Comparison of ENCODE assay signal across 10 cellular contexts in genomic region chr11:116513894-116514293, GRCh38.
DNase-seq lines count a peak whose midpoint lies in the region; ATAC-seq and TF ChIP-seq lines count a peak whose summit lies in the region.
"Had no signal": no experiment of that assay in that cellular context is flagged by ENCODE, and none has a peak within 500 bp of the region (broad histone marks: within the 10 kb centered on the region; RNA-seq: fewer than 3 reads in every experiment).

No MANE protein-coding gene starts in this region.

- peaks cover 32 to 51% of the 10 kb centered on the region in 2 donors for H3K27me3 Mint-ChIP-seq in T-cell

- DNase-seq in SK-N-SH (no peak), Karpas-422 (peak; percentile 61), astrocyte of the hippocampus (ENCODE audit: low read depth, low spot score) (peak; percentile 22), osteoblast (ENCODE audit: insufficient read length, low spot score, missing footprints) (no peak), T-cell (no peak)

- H3K9me2 ChIP-seq in SK-N-SH (no peaks in the 10 kb centered on the region), Karpas-422 (replicated peaks; ENCODE audit: insufficient read depth, low read length) (no peaks in the 10 kb centered on the region)

- peaks cover 0 to 38% of the 10 kb centered on the region in 2 experiments; a peak in 1 of 4 replicates for H3K4me1 ChIP-seq in SK-N-SH (ENCODE audit: control insufficient read depth in 1 of 2, insufficient read depth in 2 of 2, low read depth in 1 of 2, low read length in 1 of 2)
- no peaks in the 10 kb centered on the region for H3K4me1 ChIP-seq in Karpas-422 (ENCODE audit: low read length)
- H3K4me1 ChIP-seq in osteoblast (ENCODE audit: insufficient read depth, low read length) = no peaks in the 10 kb centered on the region
- H3K4me1 ChIP-seq: SJSA1 had no signal

- H3K9me3 Mint-ChIP-seq in T-cell = peaks cover 0 to 1% (median 0%) of the 10 kb centered on the region in 3 donors
- H3K9me3 Mint-ChIP-seq: stimulated activated naive CD8-positive, alpha-beta T cell treated with anti-CD3 and anti-CD28 coated beads, Interleukin-15, Interleukin-2, amounts not matched to agents 100 ng/mL and 50 ng/mL, for 24 hours had no signal

- TF ChIP-seq CTCF in SK-N-SH (IDR thresholded peaks at IDR 0.05) (peak; percentile 39), osteoblast (IDR thresholded peaks at IDR 0.05; ENCODE audit: extremely low read depth, low read depth, low read length) (peak; percentile 24)

- no peaks in the 10 kb centered on the region for H4K20me1 ChIP-seq in SK-N-SH (ENCODE audit: insufficient read depth)
- H4K20me1 ChIP-seq in Karpas-422 (ENCODE audit: insufficient read depth, low read depth, low read length) = no peaks in the 10 kb centered on the region
- no peaks in the 10 kb centered on the region for H4K20me1 ChIP-seq in osteoblast (ENCODE audit: insufficient read depth, low read length)

- H3K4me3 ChIP-seq in SK-N-SH (ENCODE audit: low read depth in 2 of 2, low read length in 1 of 2) = no peak overlapping the region
- no peak overlapping the region for H3K4me3 ChIP-seq in Karpas-422 (ENCODE audit: low read length)
- H3K4me3 ChIP-seq in osteoblast (ENCODE audit: insufficient read depth, low read length) = no peak overlapping the region
- H3K4me3 ChIP-seq: SJSA1 had no signal

- no peak overlapping the region for H3K4me3 Mint-ChIP-seq in T-cell
- H3K4me3 Mint-ChIP-seq: stimulated activated naive CD8-positive, alpha-beta T cell treated with anti-CD3 and anti-CD28 coated beads, Interleukin-15, Interleukin-2, amounts not matched to agents 100 ng/mL and 50 ng/mL, for 24 hours had no signal

- H3K79me2 ChIP-seq in SK-N-SH (ENCODE audit: insufficient read depth) = no peaks in the 10 kb centered on the region
- no peaks in the 10 kb centered on the region for H3K79me2 ChIP-seq in Karpas-422 (ENCODE audit: low read length)
- H3K79me2 ChIP-seq in osteoblast (ENCODE audit: insufficient read depth, low read length) = no peaks in the 10 kb centered on the region

- H3K4me1 Mint-ChIP-seq in T-cell = no peaks in the 10 kb centered on the region

- 73% methylated on average over 6 of the region's 8 CpGs for WGBS in SK-N-SH (ENCODE audit: low lambda C conversion rate)

- H3K27me3 ChIP-seq in SK-N-SH (ENCODE audit: insufficient read depth) (no peaks in the 10 kb centered on the region; the same call in 1 of the 2 replicates), Karpas-422 (ENCODE audit: low read length) (no peaks in the 10 kb centered on the region), osteoblast (ENCODE audit: insufficient read depth, low read length) (no peaks in the 10 kb centered on the region)
- H3K27me3 ChIP-seq: SJSA1 had no signal

- no peaks in the 10 kb centered on the region for H3K36me3 Mint-ChIP-seq in T-cell

- no peaks in the 10 kb centered on the region for H3F3A ChIP-seq in SK-N-SH (replicated peaks; ENCODE audit: insufficient read depth)

- ATAC-seq in SK-N-SH treated with all-trans-retinoic acid at 6 μM for 48 hours (no peak), HG02884 (IDR thresholded peaks at IDR 0.05; ENCODE audit: unreplicated experiment) (no peak), GM18520 (IDR thresholded peaks at IDR 0.05; ENCODE audit: unreplicated experiment) (no peak), T-cell (replicated peaks in 1 of 4) (no peak)

- H3K27ac ChIP-seq in SK-N-SH (ENCODE audit: low read depth in 2 of 2, low read length in 1 of 2) (no peak overlapping the region), Karpas-422 (ENCODE audit: low read length) (no peak overlapping the region), osteoblast (ENCODE audit: low read depth, low read length) (no peak overlapping the region)
- H3K27ac ChIP-seq: SJSA1 had no signal

- H2AFZ ChIP-seq in SK-N-SH (ENCODE audit: low read depth) = no peak overlapping the region
- no peak overlapping the region for H2AFZ ChIP-seq in Karpas-422 (ENCODE audit: low read length)
- H2AFZ ChIP-seq in osteoblast (ENCODE audit: low read length) = no peak overlapping the region

- POLR2A ChIA-PET in SK-N-SH (lab: Yijun Ruan, JAX) = no interaction called here
- POLR2A ChIA-PET in T-cell (lab: Charles Lee) = no interaction called here

- TF ChIP-seq RAD21 in SK-N-SH (IDR thresholded peaks at IDR 0.05; ENCODE audit: low read length) = peak; percentile 20; the same call in 1 of the 2 replicates

- H3K9me3 ChIP-seq in SK-N-SH = no peaks in the 10 kb centered on the region
- no peaks in the 10 kb centered on the region for H3K9me3 ChIP-seq in Karpas-422 (ENCODE audit: low read length)
- no peaks in the 10 kb centered on the region for H3K9me3 ChIP-seq in osteoblast (ENCODE audit: low read depth, low read length)
- H3K9me3 ChIP-seq: SJSA1 had no signal

- no peak overlapping the region for H3K27ac Mint-ChIP-seq in T-cell
- H3K27ac Mint-ChIP-seq: stimulated activated naive CD8-positive, alpha-beta T cell treated with anti-CD3 and anti-CD28 coated beads, Interleukin-15, Interleukin-2, amounts not matched to agents 100 ng/mL and 50 ng/mL, for 24 hours had no signal

- H3K36me3 ChIP-seq in SK-N-SH (replicated peaks in 1 of 2; ENCODE audit: control insufficient read depth in 1 of 2, insufficient read depth in 2 of 2, low read length in 1 of 2) = no peaks in the 10 kb centered on the region
- H3K36me3 ChIP-seq in Karpas-422 (ENCODE audit: insufficient read depth, low read length) = no peaks in the 10 kb centered on the region
- H3K36me3 ChIP-seq in osteoblast (ENCODE audit: insufficient read depth, low read length) = no peaks in the 10 kb centered on the region
- H3K36me3 ChIP-seq: SJSA1 had no signal

- TF ChIP-seq EP300 in SK-N-SH (IDR thresholded peaks at IDR 0.05; ENCODE audit: borderline replicate concordance in 1 of 2, low read depth in 1 of 2, low read length in 1 of 2) = no peak

- no peak overlapping the region for H3K4me2 ChIP-seq in SK-N-SH
- no peak overlapping the region for H3K4me2 ChIP-seq in Karpas-422 (ENCODE audit: low read depth, low read length, poor library complexity, severe bottlenecking)
- no peak overlapping the region for H3K4me2 ChIP-seq in osteoblast (ENCODE audit: insufficient read depth, low read length)

- H3K9ac ChIP-seq in SK-N-SH (no peak overlapping the region), Karpas-422 (ENCODE audit: low read length) (no peak overlapping the region)

- CTCF ChIA-PET in SK-N-SH (lab: Yijun Ruan, JAX) = interaction anchor here (0.7 to 1.7 kb wide), 6 partner anchors 9 to 140 kb away, joined by 3 to 5 read pairs (median 4); no protein-coding TSS in a partner anchor
- CTCF ChIA-PET in T-cell (lab: Charles Lee) = no interaction called here

TF ChIP-seq in SK-N-SH, 30 proteins besides CTCF, POLR2A, EP300 and RAD21:
- no peak for TF ChIP-seq CHD2 (IDR thresholded peaks at IDR 0.05; ENCODE audit: low read length, partially characterized antibody)
- peak; percentile 30 for TF ChIP-seq SMC3 (IDR thresholded peaks at IDR 0.05; ENCODE audit: low read depth, low read length)

TF ChIP-seq in SK-N-SH treated with all-trans-retinoic acid at 6 μM for 48 hours, 23 proteins besides CTCF, POLR2A, EP300 and RAD21 (continues in another document):
- TF ChIP-seq ZC3H10 (CRISPR knock-in tag; IDR thresholded peaks at IDR 0.05) (no peak), TCF4 (CRISPR knock-in tag; IDR thresholded peaks at IDR 0.05; ENCODE audit: borderline replicate concordance) (no peak), ZNF565 (CRISPR knock-in tag; conservative IDR thresholded peaks at IDR 0.05; ENCODE audit: low read depth) (no peak), PATZ1 (CRISPR knock-in tag; IDR thresholded peaks at IDR 0.05; ENCODE audit: borderline replicate concordance) (no peak), POU6F1 (CRISPR knock-in tag; IDR thresholded peaks at IDR 0.05; ENCODE audit: borderline replicate concordance, low read depth) (no peak), RARB (CRISPR knock-in tag; IDR thresholded peaks at IDR 0.05) (no peak), CREB5 (CRISPR knock-in tag; IDR thresholded peaks at IDR 0.05; ENCODE audit: low read depth) (no peak), ZFP30 (CRISPR knock-in tag; IDR thresholded peaks at IDR 0.05) (no peak)

Comparison
In these comparisons a context has a peak if more than half of its experiments do, and no peak if none do; other contexts are left out.
1. DNase-seq: peak in Karpas-422 (single experiment) and astrocyte of the hippocampus (single experiment); none in SK-N-SH (single experiment), osteoblast (single experiment) and T-cell (0 of 34).